ENCODE assay signal across 34 cellular contexts in genomic region chr10:69379800-69380199, GRCh38. TPM values are rescaled to one million over a fixed set of nuclear protein-coding genes. Genes with fewer than 3 reads are reported as not detected.
"Had no signal": no experiment of that assay in that cellular context is flagged by ENCODE, and none has a peak within 500 bp of the region (broad histone marks: within the 10 kb centered on the region; RNA-seq: fewer than 3 reads in every experiment).

No MANE protein-coding gene starts in this region.

- H3K27ac ChIP-seq: adrenal gland, SJSA1, VCaP had no signal

- H3K9ac ChIP-seq: SK-N-SH had no signal

- H3K4me2 ChIP-seq: SK-N-SH had no signal

- H3K9me3 ChIP-seq: adrenal gland, SJSA1, SK-N-SH had no signal

- DNase-seq: activated B cell treated with CpG ODN at 0.5 μM for 24 hours; activated CD4-positive, alpha-beta T cell treated with anti-CD3 and anti-CD28 coated beads for 48 hours; activated CD4-positive, alpha-beta T cell treated with anti-CD3 and anti-CD28 coated beads, Interleukin-2, amount 50 U/mL, for 4 hours; activated CD4-positive, CD25-positive, alpha-beta regulatory T cell treated with anti-CD3 and anti-CD28 coated beads, Interleukin-2, amount 50 U/mL, for 72 hours; activated CD8-positive, alpha-beta T cell treated with anti-CD3 and anti-CD28 coated beads for 36 hours; activated effector memory CD4-positive, alpha-beta T cell treated with anti-CD3 and anti-CD28 coated beads, Interleukin-2, amount 50 U/mL, for 16 hours; activated naive CD4-positive, alpha-beta T cell; activated T-cell treated with anti-CD3 and anti-CD28 coated beads, Interleukin-2, amount 50 U/mL, for 1 hour; adrenal gland; caudate nucleus; cerebellar nuclear complex; Kasumi-1; KG1; MM.1S; MV-4-11; NCI-H1092; NCI-H1436 treated with DMSO at 0.1 percent for 48 hours; NCI-H1694 treated with DMSO at 0.1 percent for 48 hours; NCI-H2029; NCI-H345; NCI-H524 treated with DMSO at 0.1 percent for 48 hours; SHP77 treated with DMSO at 0.1 percent for 48 hours; SK-N-SH; T-cell; T-helper 2 cell; T-helper 9 cell had no signal

- H3K27ac Mint-ChIP-seq: activated B cell treated with CpG ODN at 0.5 μM for 24 hours; activated CD8-positive, alpha-beta T cell treated with anti-CD3 and anti-CD28 coated beads for 36 hours; activated naive CD4-positive, alpha-beta T cell treated with anti-CD3 and anti-CD28 coated beads, Interleukin-2, amount 50 U/mL, for 72 hours; activated T-helper 1 cell treated with anti-CD3 and anti-CD28 coated beads, Interleukin-12 subunit alpha, Interleukin-12 subunit beta, Interleukin-2, Interleukin-4 antibody, amounts not matched to agents 30 ng/mL and 10 ng/mL and 1 ng/mL, durations not matched to agents 14 hours and 24 hours and 36 hours; T-cell had no signal

- H3K27me3 ChIP-seq: adrenal gland, SJSA1 had no signal

- H3K9me3 Mint-ChIP-seq: activated B cell treated with CpG ODN at 0.5 μM for 24 hours; activated CD8-positive, alpha-beta T cell treated with anti-CD3 and anti-CD28 coated beads for 36 hours; activated naive CD4-positive, alpha-beta T cell treated with anti-CD3 and anti-CD28 coated beads, Interleukin-2, amount 50 U/mL, for 72 hours; activated T-helper 1 cell treated with anti-CD3 and anti-CD28 coated beads, Interleukin-12 subunit alpha, Interleukin-12 subunit beta, Interleukin-2, Interleukin-4 antibody, amounts not matched to agents 30 ng/mL and 10 ng/mL and 1 ng/mL, durations not matched to agents 14 hours and 24 hours and 36 hours; brain; T-cell had no signal

- ATAC-seq: activated CD8-positive, alpha-beta T cell treated with anti-CD3 and anti-CD28 coated beads for 36 hours; activated naive CD4-positive, alpha-beta T cell treated with anti-CD3 and anti-CD28 coated beads, Interleukin-2, amount 50 U/mL, for 72 hours; Panc1; T-cell had no signal

- H3K4me3 Mint-ChIP-seq: activated B cell treated with CpG ODN at 0.5 μM for 24 hours; activated CD8-positive, alpha-beta T cell treated with anti-CD3 and anti-CD28 coated beads for 36 hours; activated T-helper 1 cell treated with anti-CD3 and anti-CD28 coated beads, Interleukin-12 subunit alpha, Interleukin-12 subunit beta, Interleukin-2, Interleukin-4 antibody, amounts not matched to agents 30 ng/mL and 10 ng/mL and 1 ng/mL, durations not matched to agents 14 hours and 24 hours and 36 hours; brain; T-cell had no signal

- H3K27me3 Mint-ChIP-seq: activated B cell treated with CpG ODN at 0.5 μM for 24 hours; activated CD8-positive, alpha-beta T cell treated with anti-CD3 and anti-CD28 coated beads for 36 hours; brain; T-cell had no signal

- H3K4me3 ChIP-seq: adrenal gland, SJSA1 had no signal

RNA-seq across cellular contexts. Expression of gene TACR2, which starts 36.9 kb away (rescaled TPM):
- total RNA-seq: activated B cell treated with CpG ODN at 0.5 μM for 24 hours; activated CD8-positive, alpha-beta memory T cell treated with anti-CD3 and anti-CD28 coated beads for 36 hours; activated CD8-positive, alpha-beta T cell treated with anti-CD3 and anti-CD28 coated beads for 36 hours; activated T-helper 1 cell treated with anti-CD3 and anti-CD28 coated beads, Interleukin-12 subunit alpha, Interleukin-12 subunit beta, Interleukin-2, Interleukin-4 antibody, amounts not matched to agents 30 ng/mL and 10 ng/mL and 1 ng/mL, durations not matched to agents 14 hours and 24 hours and 36 hours; NCI-H460; SJSA1; T-cell had no signal
